Comparison of ENCODE assay signal across 23 cellular contexts in genomic region chr3:9198805-9199386, GRCh38. TPM values are rescaled to one million over a fixed set of nuclear protein-coding genes. Genes with fewer than 3 reads are reported as not detected.
DNase-seq lines count a peak whose midpoint lies in the region; ATAC-seq and TF ChIP-seq lines count a peak whose summit lies in the region.
"Had no signal": no experiment of that assay in that cellular context is flagged by ENCODE, and none has a peak within 500 bp of the region (broad histone marks: within the 10 kb centered on the region; RNA-seq: fewer than 3 reads in every experiment).

No MANE protein-coding gene starts in this region.

- no peak overlapping the region for H3K4me3 ChIP-seq in cardiac muscle cell
- H3K4me3 ChIP-seq: A549, GM23248, left ventricle myocardium inferior, ovary had no signal

- peaks cover 20% of the 10 kb centered on the region for H3K27me3 ChIP-seq in cardiac muscle cell
- H3K27me3 ChIP-seq: brain microvascular endothelial cell, ovary had no signal

- H3K27ac ChIP-seq in cardiac muscle cell (no peak overlapping the region), caudate nucleus (ENCODE audit: low read depth, low read length) (peak overlapping the region; percentile 37)
- H3K27ac ChIP-seq: A549, brain microvascular endothelial cell, C4-2B, GM23248, left ventricle myocardium inferior, ovary had no signal

- H3K36me3 ChIP-seq in cardiac muscle cell = no peaks in the 10 kb centered on the region
- H3K36me3 ChIP-seq: brain microvascular endothelial cell, left ventricle myocardium inferior, ovary had no signal

- DNase-seq in cardiac muscle cell (ENCODE audit: low read depth in 1 of 2, low spot score in 1 of 2) (peak; percentile 3 to 46), cardiac septum (ENCODE audit: low spot score) (no peak), caudate nucleus (lab: John Stamatoyannopoulos, UW) (peak in 26 of 61 donors; percentile 10 to 88 (median 31)), medulla oblongata (ENCODE audit: extremely low spot score) (peak; percentile 85), superior temporal gyrus (ENCODE audit: extremely low spot score) (peak; percentile 81)
- no peak for DNase-seq in stimulated activated CD4-positive, alpha-beta T cell treated with anti-CD3 and anti-CD28 coated beads, Interleukin-2, amount 100 ng/mL, for 48 hours
- DNase-seq: activated B cell treated with CpG ODN at 0.5 μM for 24 hours; activated T-cell treated with anti-CD3 and anti-CD28 coated beads, Interleukin-2, amount 50 U/mL, for 48 hours; brain microvascular endothelial cell; GM23248; Kasumi-1; left ventricle myocardium inferior; NCI-H1092; NCI-H2081; ovary; SHP77 treated with DMSO at 0.1 percent for 48 hours; stimulated activated naive CD8-positive, alpha-beta T cell treated with anti-CD3 and anti-CD28 coated beads, Interleukin-15, amount 100 ng/mL, for 72 hours had no signal

- no peaks in the 10 kb centered on the region for H3K9me3 ChIP-seq in cardiac muscle cell (ENCODE audit: low read depth)
- H3K9me3 ChIP-seq: A549, left ventricle myocardium inferior, ovary had no signal

- no peak for TF ChIP-seq CTCF in cardiac muscle cell (IDR thresholded peaks at IDR 0.05; ENCODE audit: low read depth, low read length)

- H3K4me1 ChIP-seq in cardiac muscle cell (ENCODE audit: low read depth) = peaks cover under 1% of the 10 kb centered on the region
- H3K4me1 ChIP-seq: A549 had no signal

- intact Hi-C loops in cardiac septum (cut with DNase I) = no loop called here

- no peak for ATAC-seq in GM18907 (IDR thresholded peaks at IDR 0.05; ENCODE audit: unreplicated experiment)
- no peak for ATAC-seq in GM21825 (IDR thresholded peaks at IDR 0.05; ENCODE audit: unreplicated experiment)
- ATAC-seq: A549; activated naive CD4-positive, alpha-beta T cell treated with anti-CD3 and anti-CD28 coated beads, Interleukin-2, amount 50 U/mL, for 72 hours; esophagus mucosa; stimulated activated naive CD8-positive, alpha-beta T cell treated with anti-CD3 and anti-CD28 coated beads, Interleukin-15, amount 100 ng/mL, for 72 hours had no signal

RNA-seq across cellular contexts. Expression of gene SRGAP3, which starts 50.5 kb away (rescaled TPM):
- total RNA-seq in cardiac muscle cell (4.9 and 15.7 TPM in 2 replicates), cardiac septum (10.1 TPM)
- 6.0 and 10.8 TPM in 2 replicates for polyA plus RNA-seq in cardiac muscle cell

Comparison
In these comparisons a context has a peak if more than half of its experiments do, and no peak if none do; other contexts are left out.
1. DNase-seq: peak in cardiac muscle cell (2 of 2), medulla oblongata (single experiment) and superior temporal gyrus (single experiment); none in cardiac septum (single experiment) and stimulated activated CD4-positive, alpha-beta T cell treated with anti-CD3 and anti-CD28 coated beads, Interleukin-2, amount 100 ng/mL, for 48 hours (0 of 2).